ENCODE assay signal across 1 cellular context in the genomic region with DNA sequence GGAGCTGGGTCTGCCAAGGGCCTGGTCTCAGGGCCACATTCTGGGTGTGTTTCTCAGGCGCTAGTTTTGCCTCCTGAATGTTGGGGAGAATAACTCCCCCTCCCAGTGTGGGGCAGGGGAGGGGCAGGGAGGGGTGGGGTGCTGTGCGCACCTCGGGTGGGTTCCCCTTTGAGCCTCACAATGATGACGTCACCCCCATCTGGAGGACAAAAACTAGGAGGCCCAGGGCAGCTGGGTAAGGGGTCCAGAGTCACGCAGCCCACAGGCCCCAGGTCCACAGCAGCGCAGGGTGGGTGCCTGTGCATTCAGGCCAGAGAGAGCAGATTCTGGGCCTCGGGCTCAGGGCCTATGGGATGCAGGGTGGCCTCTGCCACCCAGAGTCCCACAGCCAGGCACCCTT.
A peak's percentile ranks its signal among the peaks of the same experiment; 100 is the strongest.
TF ChIP-seq lines count a peak whose summit lies in the region.

No MANE protein-coding gene starts in this region.

TF ChIP-seq in K562, 482 proteins besides CTCF, POLR2A, EP300 and RAD21:
- TF ChIP-seq CBFA2T3 (IDR thresholded peaks at IDR 0.05), result no peak
- TF ChIP-seq, protein P1, sequence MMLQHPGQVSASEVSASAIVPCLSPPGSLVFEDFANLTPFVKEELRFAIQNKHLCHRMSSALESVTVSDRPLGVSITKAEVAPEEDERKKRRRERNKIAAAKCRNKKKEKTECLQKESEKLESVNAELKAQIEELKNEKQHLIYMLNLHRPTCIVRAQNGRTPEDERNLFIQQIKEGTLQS (IDR thresholded peaks at IDR 0.05), result peak; percentile 75
- TF ChIP-seq, protein P1 (CRISPR knock-in tag; conservative IDR thresholded peaks at IDR 0.05), result no peak
- TF ChIP-seq RBM14 (IDR thresholded peaks at IDR 0.05; ENCODE audit: borderline replicate concordance, insufficient read depth, low read depth, low read length), result no peak
- TF ChIP-seq SRSF9 (IDR thresholded peaks at IDR 0.05; ENCODE audit: borderline replicate concordance, low read depth, low read length), result no peak
- peak; percentile 46; the same call in 1 of the 2 replicates for TF ChIP-seq ATF7 (IDR thresholded peaks at IDR 0.05)
- no peak for TF ChIP-seq HMGN3 (IDR thresholded peaks at IDR 0.05; ENCODE audit: borderline replicate concordance, extremely low read depth, insufficient read length, low read depth, low read length)
